Comparison of ENCODE assay signal across 23 cellular contexts in genomic region chr1:161972828-161973227, GRCh38.
"Had no signal": no experiment of that assay in that cellular context is flagged by ENCODE, and none has a peak within 500 bp of the region (broad histone marks: within the 10 kb centered on the region; RNA-seq: fewer than 3 reads in every experiment).

No MANE protein-coding gene starts in this region.

- H3K9ac ChIP-seq: parathyroid adenoma had no signal

- H3K9me3 Mint-ChIP-seq: naive thymus-derived CD4-positive, alpha-beta T cell had no signal

- H3K4me3 Mint-ChIP-seq: naive thymus-derived CD4-positive, alpha-beta T cell; type B pancreatic cell had no signal

- H3K27ac ChIP-seq: dorsolateral prefrontal cortex, parathyroid adenoma, psoas muscle, stomach, uterus had no signal

- H3K27ac Mint-ChIP-seq: type B pancreatic cell had no signal

- DNase-seq: dorsolateral prefrontal cortex; effector CD8-positive, alpha-beta T cell; heart left ventricle; hippocampal formation; kidney glomerular epithelial cell; mammary epithelial cell; naive thymus-derived CD4-positive, alpha-beta T cell; occipital lobe; psoas muscle; retina; stimulated activated CD4-positive, alpha-beta T cell treated with anti-CD3 and anti-CD28 coated beads, Interleukin-2, amount 100 ng/mL, for 24 hours; stimulated activated CD4-positive, alpha-beta T cell treated with anti-CD3 and anti-CD28 coated beads, Interleukin-4, amount 100 ng/mL, for 4 hours; stimulated activated naive CD4-positive, alpha-beta T cell; stomach; substantia nigra; uterus had no signal

- H3K9me3 ChIP-seq: heart left ventricle, psoas muscle, stomach, uterus had no signal

- FAIRE-seq: frontal cortex, islet of Langerhans had no signal

- H3K4me1 ChIP-seq: parathyroid adenoma, uterus had no signal

- H3K4me3 ChIP-seq: coronary artery, dorsolateral prefrontal cortex, heart left ventricle, psoas muscle, skin epidermis, stomach, uterus had no signal

- H3K27me3 Mint-ChIP-seq: naive thymus-derived CD4-positive, alpha-beta T cell; type B pancreatic cell had no signal

- H2AFZ ChIP-seq: parathyroid adenoma had no signal

- H3K27me3 ChIP-seq: dorsolateral prefrontal cortex, heart left ventricle, stomach, uterus had no signal

- ATAC-seq: esophagus mucosa; naive thymus-derived CD4-positive, alpha-beta T cell had no signal

- H3K36me3 ChIP-seq: heart left ventricle, uterus had no signal

- H3K79me2 ChIP-seq: parathyroid adenoma had no signal
